17 cellular contexts compared by ENCODE assay signal in the genomic region with DNA sequence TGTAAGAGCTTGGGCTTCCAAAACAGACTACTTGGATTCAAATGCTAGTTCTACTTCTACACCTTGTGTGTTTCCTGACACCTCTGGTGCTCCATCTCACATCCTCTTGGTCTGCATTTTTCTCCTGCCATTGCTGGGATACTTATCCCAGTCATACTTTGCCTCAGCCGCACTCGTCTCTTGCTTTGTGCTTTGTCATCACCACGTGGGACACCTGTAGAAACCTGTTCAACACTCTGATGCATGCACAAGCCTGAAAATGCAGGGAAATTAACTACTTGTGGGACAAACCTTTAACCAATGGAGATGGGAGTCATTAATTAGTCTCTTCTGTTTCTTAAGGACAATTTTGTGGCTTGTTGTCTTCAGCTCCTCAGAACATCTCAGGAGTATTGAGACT.
"Had no signal": no experiment of that assay in that cellular context is flagged by ENCODE, and none has a peak within 500 bp of the region (broad histone marks: within the 10 kb centered on the region; RNA-seq: fewer than 3 reads in every experiment).

No MANE protein-coding gene starts in this region.

- H3K27ac ChIP-seq: colonic mucosa, neural progenitor cell, ovary, thyroid gland had no signal

- H3K36me3 ChIP-seq: colonic mucosa, neural progenitor cell, ovary, thyroid gland had no signal

- H2AFZ ChIP-seq: neural progenitor cell had no signal

- H3K4me1 ChIP-seq: colonic mucosa, thyroid gland had no signal

- H3K27me3 ChIP-seq: colonic mucosa, neural progenitor cell, ovary, thyroid gland had no signal

- FAIRE-seq: urothelium cell line had no signal

- ATAC-seq: mucosa of descending colon; naive thymus-derived CD8-positive, alpha-beta T cell; right cardiac atrium had no signal

- H3K9me3 ChIP-seq: colonic mucosa, mucosa of descending colon, ovary, thyroid gland had no signal

- H3K9ac ChIP-seq: neural progenitor cell had no signal

- DNase-seq: colonic mucosa; effector CD8-positive, alpha-beta T cell; foreskin melanocyte; head of caudate nucleus; hippocampal formation; kidney glomerular epithelial cell; mucosa of descending colon; naive thymus-derived CD8-positive, alpha-beta T cell; nucleus accumbens; ovary; right cardiac atrium; stimulated activated CD4-positive, alpha-beta T cell treated with anti-CD3 and anti-CD28 coated beads, Interleukin-2, amount 100 ng/mL, for 48 hours; stimulated activated naive CD4-positive, alpha-beta T cell treated with Interleukin-2 at 50 U/mL for 16 hours; thyroid gland had no signal

- H3K4me3 ChIP-seq: colonic mucosa, mucosa of descending colon, neural progenitor cell, ovary, smooth muscle cell, thyroid gland had no signal

- H3K4me2 ChIP-seq: neural progenitor cell, smooth muscle cell had no signal
